In the genomic region with DNA sequence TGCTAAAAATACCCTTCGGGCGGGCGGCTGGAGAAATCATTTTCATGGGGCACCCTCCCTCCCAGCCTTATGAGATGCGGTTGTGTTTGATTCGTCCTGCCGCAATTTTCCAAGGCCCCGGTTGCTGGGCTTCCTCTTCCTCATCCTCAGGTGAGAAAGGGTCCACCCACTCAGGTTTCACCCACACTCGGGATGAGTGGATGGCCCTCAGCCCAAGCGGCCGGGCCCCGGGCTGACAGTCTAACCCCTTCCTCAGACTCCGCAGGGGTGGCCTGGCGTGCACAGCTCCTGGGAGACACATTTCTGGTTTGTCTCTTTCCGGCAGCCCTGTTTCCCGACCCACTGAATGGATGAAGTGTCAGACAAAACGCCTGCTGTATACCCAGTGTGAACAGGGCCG, we compare ENCODE assay signal across 9 cellular contexts.
"Had no signal": no experiment of that assay in that cellular context is flagged by ENCODE, and none has a peak within 500 bp of the region (broad histone marks: within the 10 kb centered on the region; RNA-seq: fewer than 3 reads in every experiment).

No MANE protein-coding gene starts in this region.

- DNase-seq: GM23248, GOT3, H7, H9, HCEC 1CT, HFFc6 had no signal

- H3K4me3 ChIP-seq: GM23248, GM23338, HAP-1 had no signal

- H3K4me2 ChIP-seq: GM23338 had no signal

- H2AFZ ChIP-seq: GM23248, GM23338 had no signal

- H3K27ac ChIP-seq: GM23248 had no signal

- H3K36me3 ChIP-seq: HAP-1 had no signal

- H3K4me1 ChIP-seq: HAP-1 had no signal

- H3K9me3 ChIP-seq: HAP-1 had no signal

- H3K9ac ChIP-seq: GM23248 had no signal

- ATAC-seq: GM23338, HCT116 had no signal
